9 cellular contexts compared by ENCODE assay signal in genomic region chr6:116586738-116587137, GRCh38. TPM values are rescaled to one million over a fixed set of nuclear protein-coding genes. Genes with fewer than 3 reads are reported as not detected.
"Had no signal": no experiment of that assay in that cellular context is flagged by ENCODE, and none has a peak within 500 bp of the region (broad histone marks: within the 10 kb centered on the region; RNA-seq: fewer than 3 reads in every experiment).

No MANE protein-coding gene starts in this region.

- ATAC-seq: HCT116 had no signal

- DNase-seq: GM23248, GOT3, H7, HFFc6 had no signal

- H3K27ac ChIP-seq: GM23248, HL-60 had no signal

- H3K4me3 ChIP-seq: GM23248, HAP-1 had no signal

- H3K9ac ChIP-seq: GM23248 had no signal

- H3K9me3 ChIP-seq: HAP-1 had no signal

- H2AFZ ChIP-seq: GM23248 had no signal

- H3K4me1 ChIP-seq: HAP-1 had no signal

RNA-seq across cellular contexts. Expression of gene RSPH4A, which starts 29.5 kb away (rescaled TPM):
- total RNA-seq: GM23248 had no signal
- polyA plus RNA-seq: IgD-negative memory B cell had no signal

RNA-seq across cellular contexts. Expression of gene CALHM4, which starts 33.2 kb away (rescaled TPM):
- total RNA-seq: GM23248, H7, HT1080 had no signal
- polyA plus RNA-seq: GM23248, IgD-negative memory B cell had no signal

RNA-seq across cellular contexts. Expression of gene TRAPPC3L, which starts 41.3 kb away (rescaled TPM):
- total RNA-seq: GM23248, H7 had no signal
- polyA plus RNA-seq: GM23248, IgD-negative memory B cell had no signal
